11 cellular contexts compared by ENCODE assay signal in genomic region chr7:70506463-70506862, GRCh38.
DNase-seq lines count a peak whose midpoint lies in the region; ATAC-seq and TF ChIP-seq lines count a peak whose summit lies in the region.
"Had no signal": no experiment of that assay in that cellular context is flagged by ENCODE, and none has a peak within 500 bp of the region (broad histone marks: within the 10 kb centered on the region; RNA-seq: fewer than 3 reads in every experiment).

No MANE protein-coding gene starts in this region.

- intact Hi-C loops in right cardiac atrium (cut with DNase I) = no loop called here
- intact Hi-C loops in Right ventricle myocardium superior (cut with DNase I) = no loop called here
- intact Hi-C loops in activated naive CD4-positive, alpha-beta T cell treated with anti-CD3 and anti-CD28 coated beads for 36 hours (cut with micrococcal nuclease) = no loop called here

- CTCF ChIA-PET in activated naive CD4-positive, alpha-beta T cell treated with anti-CD3 and anti-CD28 coated beads for 36 hours (lab: Charles Lee) = no interaction called here

- peaks cover 4% of the 10 kb centered on the region for H3K27me3 Mint-ChIP-seq in glutamatergic neuron (ENCODE audit: unreplicated experiment)
- H3K27me3 Mint-ChIP-seq in activated naive CD4-positive, alpha-beta T cell treated with anti-CD3 and anti-CD28 coated beads for 36 hours (ENCODE audit: low read depth) = no peaks in the 10 kb centered on the region
- H3K27me3 Mint-ChIP-seq: stimulated activated naive CD8-positive, alpha-beta T cell treated with anti-CD3 and anti-CD28 coated beads, Interleukin-15, Interleukin-2, amounts not matched to agents 100 ng/mL and 50 ng/mL, for 24 hours had no signal

- no peaks in the 10 kb centered on the region for H3K4me1 ChIP-seq in right cardiac atrium (ENCODE audit: control insufficient read depth, insufficient read depth, low read length)

- no peak for DNase-seq in right cardiac atrium
- no peak for DNase-seq in Right ventricle myocardium superior
- DNase-seq in NCI-H748 (lab: John Stamatoyannopoulos, UW; ENCODE audit: unreplicated experiment) = peak; percentile 91
- peak; percentile 77 for DNase-seq in glutamatergic neuron
- no peak for DNase-seq in ecto neural progenitor cell (ENCODE audit: low spot score)
- DNase-seq in activated naive CD4-positive, alpha-beta T cell treated with anti-CD3 and anti-CD28 coated beads for 36 hours = no peak

- H3K4me3 ChIP-seq in right cardiac atrium (ENCODE audit: low read length) = no peak overlapping the region

- H3K4me3 Mint-ChIP-seq in glutamatergic neuron (ENCODE audit: unreplicated experiment) = no peak overlapping the region
- no peak overlapping the region for H3K4me3 Mint-ChIP-seq in activated naive CD4-positive, alpha-beta T cell treated with anti-CD3 and anti-CD28 coated beads for 36 hours
- H3K4me3 Mint-ChIP-seq: activated T-cell treated with anti-CD3 and anti-CD28 coated beads, Interleukin-2, amount 50 U/mL, for 72 hours; stimulated activated naive CD8-positive, alpha-beta T cell treated with anti-CD3 and anti-CD28 coated beads, Interleukin-15, Interleukin-2, amounts not matched to agents 100 ng/mL and 50 ng/mL, for 24 hours had no signal

- peak; percentile 39 to 48 for ATAC-seq in right cardiac atrium
- no peak for ATAC-seq in Right ventricle myocardium superior (ENCODE audit: poor library complexity)
- ATAC-seq in GM19452 (IDR thresholded peaks at IDR 0.05; ENCODE audit: unreplicated experiment) = no peak
- no peak for ATAC-seq in HG03457 (IDR thresholded peaks at IDR 0.05; ENCODE audit: unreplicated experiment)
- ATAC-seq: activated T-cell treated with anti-CD3 and anti-CD28 coated beads, Interleukin-2, amount 50 U/mL, for 72 hours had no signal

- TF ChIP-seq CTCF in glutamatergic neuron (IDR thresholded peaks at IDR 0.05; ENCODE audit: partially characterized antibody, unreplicated experiment) = no peak

- H3K9me3 ChIP-seq in right cardiac atrium (ENCODE audit: control insufficient read depth, low read length) = no peaks in the 10 kb centered on the region

- 59% methylated on average over 7 of the region's 7 CpGs for WGBS in right cardiac atrium

- H3K27ac Mint-ChIP-seq in glutamatergic neuron (ENCODE audit: unreplicated experiment) = peak overlapping the region; percentile 71
- H3K27ac Mint-ChIP-seq in activated naive CD4-positive, alpha-beta T cell treated with anti-CD3 and anti-CD28 coated beads for 36 hours = no peak overlapping the region
- H3K27ac Mint-ChIP-seq: activated T-cell treated with anti-CD3 and anti-CD28 coated beads, Interleukin-2, amount 50 U/mL, for 72 hours; stimulated activated naive CD8-positive, alpha-beta T cell treated with anti-CD3 and anti-CD28 coated beads, Interleukin-15, Interleukin-2, amounts not matched to agents 100 ng/mL and 50 ng/mL, for 24 hours had no signal

- H3K4me1 Mint-ChIP-seq in glutamatergic neuron (ENCODE audit: low read depth, unreplicated experiment) = peaks cover 41% of the 10 kb centered on the region
- no peaks in the 10 kb centered on the region for H3K4me1 Mint-ChIP-seq in activated naive CD4-positive, alpha-beta T cell treated with anti-CD3 and anti-CD28 coated beads for 36 hours (ENCODE audit: low read depth)

- no peaks in the 10 kb centered on the region for H3K27me3 ChIP-seq in right cardiac atrium (ENCODE audit: control insufficient read depth, insufficient read depth)

- H3K27ac ChIP-seq in right cardiac atrium (ENCODE audit: low read length) = no peak overlapping the region
- H3K27ac ChIP-seq: epithelial cell of prostate had no signal

- H3K9me3 Mint-ChIP-seq in glutamatergic neuron (ENCODE audit: unreplicated experiment) = peaks cover 9% of the 10 kb centered on the region
- H3K9me3 Mint-ChIP-seq in activated naive CD4-positive, alpha-beta T cell treated with anti-CD3 and anti-CD28 coated beads for 36 hours = no peaks in the 10 kb centered on the region
- H3K9me3 Mint-ChIP-seq: activated T-cell treated with anti-CD3 and anti-CD28 coated beads, Interleukin-2, amount 50 U/mL, for 72 hours; stimulated activated naive CD8-positive, alpha-beta T cell treated with anti-CD3 and anti-CD28 coated beads, Interleukin-15, Interleukin-2, amounts not matched to agents 100 ng/mL and 50 ng/mL, for 24 hours had no signal

- no peaks in the 10 kb centered on the region for H3K36me3 Mint-ChIP-seq in glutamatergic neuron (ENCODE audit: unreplicated experiment)
- no peaks in the 10 kb centered on the region for H3K36me3 Mint-ChIP-seq in activated naive CD4-positive, alpha-beta T cell treated with anti-CD3 and anti-CD28 coated beads for 36 hours (ENCODE audit: low read depth)

Comparison
In these comparisons a context has a peak if more than half of its experiments do, and no peak if none do; other contexts are left out.
1. ATAC-seq: peak in right cardiac atrium (2 of 2); none in Right ventricle myocardium superior (single experiment), GM19452 (single experiment) and HG03457 (single experiment).
2. DNase-seq: peak in NCI-H748 (single experiment) and glutamatergic neuron (single experiment); none in right cardiac atrium (0 of 3), Right ventricle myocardium superior (single experiment), ecto neural progenitor cell (single experiment) and activated naive CD4-positive, alpha-beta T cell treated with anti-CD3 and anti-CD28 coated beads for 36 hours (single experiment).